Comparison of ENCODE assay signal across 3 cellular contexts in genomic region chr14:71339650-71340415, GRCh38.
TF ChIP-seq lines count a peak whose summit lies in the region.

No MANE protein-coding gene starts in this region.

TF ChIP-seq in HEK293T, 16 proteins besides CTCF, POLR2A, EP300 and RAD21:
- TF ChIP-seq FOXA1 (IDR thresholded peaks at IDR 0.05): no peak
- TF ChIP-seq PKNOX1 (IDR thresholded peaks at IDR 0.05): peak; percentile 77

TF ChIP-seq in K562, 482 proteins besides CTCF, POLR2A, EP300 and RAD21 (continues in another document):
- no peak for TF ChIP-seq SRF (CRISPR knock-in tag; IDR thresholded peaks at IDR 0.05)
- TF ChIP-seq KLF16 (IDR thresholded peaks at IDR 0.05): peak; percentile 63; the same call in 1 of the 2 replicates
- no peak for TF ChIP-seq C11orf30 (IDR thresholded peaks at IDR 0.05; ENCODE audit: low read depth)
- 0 out of 2 replicates have a peak, but pooled peaks have one; percentile 7 for TF ChIP-seq MYC (IDR thresholded peaks at IDR 0.05; ENCODE audit: low read depth, low read length)
- no peak for TF ChIP-seq MYC (CRISPR knock-in tag; IDR thresholded peaks at IDR 0.05; ENCODE audit: borderline replicate concordance, low read depth)
- TF ChIP-seq LEF1 (IDR thresholded peaks at IDR 0.05): peak; percentile 35; the same call in 1 of the 2 replicates
- no peak for TF ChIP-seq PHF8 (IDR thresholded peaks at IDR 0.05; ENCODE audit: borderline replicate concordance, low read length)
- TF ChIP-seq RFX7 (CRISPR knock-in tag; IDR thresholded peaks at IDR 0.05): no peak
- TF ChIP-seq ATF7 (IDR thresholded peaks at IDR 0.05): 0 out of 2 replicates have a peak, but pooled peaks have one; percentile 34
- TF ChIP-seq NFE2 (IDR thresholded peaks at IDR 0.05; ENCODE audit: low read depth): no peak
- 0 out of 2 replicates have a peak, but pooled peaks have one; percentile 79 for TF ChIP-seq ZNF766 (CRISPR knock-in tag; conservative IDR thresholded peaks at IDR 0.05)
- peak; percentile 33; the same call in 1 of the 2 replicates for TF ChIP-seq CTBP1 (IDR thresholded peaks at IDR 0.05; ENCODE audit: borderline replicate concordance)
- peak in 1 of 2 experiments; percentile 39 for TF ChIP-seq AFF1 (IDR thresholded peaks at IDR 0.05; ENCODE audit: low read depth in 1 of 2, partially characterized antibody in 2 of 2)
- no peak for TF ChIP-seq GTF2F1 (IDR thresholded peaks at IDR 0.05; ENCODE audit: low read depth, low read length)
- TF ChIP-seq SMARCE1 (IDR thresholded peaks at IDR 0.05): peak; percentile 67
- TF ChIP-seq TAL1 (IDR thresholded peaks at IDR 0.05): peak; percentile 82
- peak; percentile 90 for TF ChIP-seq ARID1B (IDR thresholded peaks at IDR 0.05)
- peak; percentile 53 for TF ChIP-seq FOSL1 (tag; conservative IDR thresholded peaks at IDR 0.05)
- peak; percentile 43 to 64; a peak in 2 of 4 replicates for TF ChIP-seq FOXK2 (conservative IDR thresholded peaks at IDR 0.05 in 1 of 2, IDR thresholded peaks at IDR 0.05 in 1 of 2; ENCODE audit: low read depth in 2 of 2)
- peak; percentile 83 for TF ChIP-seq TCF3 (CRISPR knock-in tag; IDR thresholded peaks at IDR 0.05)
- peak; percentile 88 for TF ChIP-seq TEAD4 (IDR thresholded peaks at IDR 0.05; ENCODE audit: low read length)
- TF ChIP-seq TEAD4 (CRISPR knock-in tag; IDR thresholded peaks at IDR 0.05; ENCODE audit: borderline replicate concordance): no peak
- TF ChIP-seq STAT5A (IDR thresholded peaks at IDR 0.05; ENCODE audit: borderline replicate concordance, low read length): peak; percentile 55

TF ChIP-seq in HepG2, 621 proteins besides CTCF, POLR2A, EP300 and RAD21 (continues in another document):
- TF ChIP-seq RERE (CRISPR knock-in tag; IDR thresholded peaks at IDR 0.05; ENCODE audit: low read depth): no peak
- TF ChIP-seq ASH2L (IDR thresholded peaks at IDR 0.05; ENCODE audit: insufficient read length, low read depth, low read length): peak; percentile 39
- TF ChIP-seq HNF4A (CRISPR knock-in tag; IDR thresholded peaks at IDR 0.05): peak; percentile 74
- TF ChIP-seq PHF21A (CRISPR knock-in tag; IDR thresholded peaks at IDR 0.05): no peak
- peak; percentile 51; the same call in 1 of the 2 replicates for TF ChIP-seq PAXIP1 (CRISPR knock-in tag; conservative IDR thresholded peaks at IDR 0.05)
- TF ChIP-seq ARNTL (CRISPR knock-in tag; IDR thresholded peaks at IDR 0.05): no peak
- TF ChIP-seq AHDC1 (CRISPR knock-in tag; IDR thresholded peaks at IDR 0.05; ENCODE audit: borderline replicate concordance): peak; percentile 35; the same call in 1 of the 2 replicates
- TF ChIP-seq SOX13 (IDR thresholded peaks at IDR 0.05): no peak
- peak in 1 of 2 experiments; percentile 38; a peak in 1 of 4 replicates for TF ChIP-seq SOX13 (CRISPR knock-in tag; conservative IDR thresholded peaks at IDR 0.05 in 1 of 2, IDR thresholded peaks at IDR 0.05 in 1 of 2)
- TF ChIP-seq ZBED4 (CRISPR knock-in tag; IDR thresholded peaks at IDR 0.05; ENCODE audit: borderline replicate concordance): peak; percentile 82; the same call in 1 of the 2 replicates
- TF ChIP-seq ZNF362 (CRISPR knock-in tag; IDR thresholded peaks at IDR 0.05; ENCODE audit: borderline replicate concordance): peak; percentile 66; the same call in 1 of the 2 replicates
- no peak for TF ChIP-seq PRMT3 (CRISPR knock-in tag; IDR thresholded peaks at IDR 0.05; ENCODE audit: borderline replicate concordance, low read depth)
- TF ChIP-seq ARID5B (CRISPR knock-in tag; IDR thresholded peaks at IDR 0.05): peak; percentile 10; the same call in 1 of the 2 replicates
